ENCODE assay signal across 23 cellular contexts in genomic region chr11:100247701-100248100, GRCh38.
DNase-seq lines count a peak whose midpoint lies in the region; ATAC-seq and TF ChIP-seq lines count a peak whose summit lies in the region.
"Had no signal": no experiment of that assay in that cellular context is flagged by ENCODE, and none has a peak within 500 bp of the region (broad histone marks: within the 10 kb centered on the region; RNA-seq: fewer than 3 reads in every experiment).

No MANE protein-coding gene starts in this region.

- DNase-seq in HPDE6-E6E7 (ENCODE audit: extremely low spot score): peak; percentile 5
- peak; percentile 44 for DNase-seq in NCI-H226
- DNase-seq in amniotic epithelial cell (ENCODE audit: low read depth): peak; percentile 87
- DNase-seq in foreskin keratinocyte: peak; percentile 1 to 33
- no peak for DNase-seq in type B pancreatic cell (ENCODE audit: extremely low spot score, unreplicated experiment)
- DNase-seq in immature natural killer cell: no peak
- DNase-seq: 8988T; ACHN; AML-193; BE2C; CD4-positive, alpha-beta T cell; CD8-positive, alpha-beta memory T cell; DMS 273 treated with DMSO at 0.1 percent for 48 hours; DMS79; EL; GF-D8; GM23248; H7; HCEC 1CT had no signal

- H3K27ac ChIP-seq in foreskin keratinocyte: no peak overlapping the region
- H3K27ac ChIP-seq: A549; BLaER1 treated with 17β-estradiol and CSF1 and Interleukin-3, amounts not matched to agents 10 nM and 100 nM; GM23248 had no signal

- ATAC-seq in foreskin keratinocyte (peak; percentile 66), HG03280 (IDR thresholded peaks at IDR 0.05; ENCODE audit: unreplicated experiment) (no peak)
- ATAC-seq: A549 had no signal

- H3K9me3 Mint-ChIP-seq in type B pancreatic cell: no peaks in the 10 kb centered on the region
- H3K9me3 Mint-ChIP-seq in immature natural killer cell: peaks cover 6 to 47% (median 15%) of the 10 kb centered on the region in 6 donors

- no peak overlapping the region for H3K4me3 Mint-ChIP-seq in type B pancreatic cell
- no peak overlapping the region for H3K4me3 Mint-ChIP-seq in immature natural killer cell
- H3K4me3 Mint-ChIP-seq: CD14-positive monocyte; CD4-positive, alpha-beta T cell; CD8-positive, alpha-beta memory T cell had no signal

- H3K4me1 Mint-ChIP-seq in type B pancreatic cell (ENCODE audit: unreplicated experiment) (no peaks in the 10 kb centered on the region), immature natural killer cell (no peaks in the 10 kb centered on the region)
- H3K4me1 Mint-ChIP-seq: CD14-positive monocyte; CD8-positive, alpha-beta memory T cell had no signal

- H3K27me3 ChIP-seq in foreskin keratinocyte: no peaks in the 10 kb centered on the region
- H3K27me3 ChIP-seq: BE2C; BLaER1 treated with 17β-estradiol and CSF1 and Interleukin-3, amounts not matched to agents 10 nM and 100 nM had no signal

- H3K27me3 Mint-ChIP-seq in type B pancreatic cell (peaks cover 6% of the 10 kb centered on the region), immature natural killer cell (ENCODE audit: low read depth in 3 of 3) (peaks cover 0 to 2% (median 0%) of the 10 kb centered on the region in 3 donors)
- H3K27me3 Mint-ChIP-seq: CD4-positive, alpha-beta T cell; CD8-positive, alpha-beta memory T cell had no signal

- H3K27ac Mint-ChIP-seq in type B pancreatic cell (no peak overlapping the region), immature natural killer cell (no peak overlapping the region)
- H3K27ac Mint-ChIP-seq: CD14-positive monocyte; CD4-positive, alpha-beta T cell; CD8-positive, alpha-beta memory T cell had no signal

- H3K4me1 ChIP-seq in foreskin keratinocyte: no peaks in the 10 kb centered on the region
- H3K4me1 ChIP-seq: A549; BE2C; BLaER1 treated with 17β-estradiol and CSF1 and Interleukin-3, amounts not matched to agents 10 nM and 100 nM had no signal

- H3K36me3 Mint-ChIP-seq in type B pancreatic cell (no peaks in the 10 kb centered on the region), immature natural killer cell (no peaks in the 10 kb centered on the region)
- H3K36me3 Mint-ChIP-seq: CD14-positive monocyte; CD8-positive, alpha-beta memory T cell had no signal

- TF ChIP-seq CTCF in foreskin keratinocyte (conservative IDR thresholded peaks at IDR 0.05) (no peak), type B pancreatic cell (conservative IDR thresholded peaks at IDR 0.05) (no peak)

Comparison
In these comparisons a context has a peak if more than half of its experiments do, and no peak if none do; other contexts are left out.
1. DNase-seq: peak in HPDE6-E6E7 (single experiment), NCI-H226 (single experiment), amniotic epithelial cell (single experiment) and foreskin keratinocyte (2 of 2); none in type B pancreatic cell (single experiment) and immature natural killer cell (0 of 3).